ENCODE assay signal across 18 cellular contexts in the genomic region with DNA sequence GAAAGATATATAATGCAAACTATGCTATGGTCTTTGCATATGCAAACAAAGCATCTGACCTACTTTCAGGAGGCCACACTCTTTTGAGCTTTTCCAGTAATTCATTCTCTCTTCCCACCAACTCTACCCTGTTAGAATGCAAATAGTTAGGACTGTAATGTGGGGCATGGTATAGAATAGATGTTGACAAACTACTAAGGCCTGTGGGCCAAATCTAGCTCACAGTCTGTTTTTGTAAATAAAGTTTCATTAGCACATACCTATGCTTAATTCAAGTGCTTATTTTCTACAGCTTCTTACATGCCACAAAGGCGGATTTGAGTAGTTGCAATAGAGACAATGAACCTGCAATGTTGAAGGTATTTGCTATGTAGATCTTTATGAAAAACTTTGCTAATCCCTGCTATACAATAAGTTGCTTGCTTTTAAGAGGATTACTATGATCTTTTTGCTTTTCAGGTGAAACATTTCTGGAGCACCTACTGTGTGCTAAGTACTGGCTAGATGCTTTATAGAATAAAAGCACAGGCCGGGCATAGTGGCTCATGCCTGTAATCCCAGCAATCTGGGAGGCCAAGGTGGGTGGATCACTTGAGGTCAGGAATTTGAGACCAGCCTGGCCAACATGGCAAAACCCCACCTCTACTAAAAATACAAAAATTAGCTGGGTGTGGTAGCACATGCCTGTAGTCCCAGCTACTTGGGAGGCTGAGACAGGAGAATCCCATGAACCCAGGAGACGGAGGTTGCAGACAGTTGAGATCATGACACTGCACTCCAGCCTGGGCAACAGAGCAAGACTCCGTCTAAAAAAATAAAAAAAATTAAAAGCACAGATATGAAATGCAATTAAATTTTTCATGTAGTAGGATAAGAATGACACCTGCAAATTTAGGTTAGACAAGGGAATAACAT.
DNase-seq lines count a peak whose midpoint lies in the region; ATAC-seq, FAIRE-seq and TF ChIP-seq lines count a peak whose summit lies in the region.
"Had no signal": no experiment of that assay in that cellular context is flagged by ENCODE, and none has a peak within 500 bp of the region (broad histone marks: within the 10 kb centered on the region; RNA-seq: fewer than 3 reads in every experiment).

No MANE protein-coding gene starts in this region.

- H3K79me2 ChIP-seq in H1 (ENCODE audit: control insufficient read depth in 1 of 2, insufficient read depth in 2 of 2, low read length in 2 of 2), result no peaks in the 10 kb centered on the region

- H3K79me1 ChIP-seq in H1 (ENCODE audit: low read depth, low read length), result no peaks in the 10 kb centered on the region

- no peak overlapping the region for H3K14ac ChIP-seq in H1 (ENCODE audit: insufficient read length)

- H3K4me1 ChIP-seq in HUES64 (ENCODE audit: insufficient read depth, low read length) (peaks cover 35% of the 10 kb centered on the region), H1 (replicated peaks in 1 of 4; ENCODE audit: control insufficient read depth in 3 of 4, insufficient read depth in 4 of 4, low read length in 3 of 4) (peaks cover 0 to 13% (median 9%) of the 10 kb centered on the region in 4 experiments; a peak in 4 of 7 replicates)
- H3K4me1 ChIP-seq: BLaER1 had no signal

- TF ChIP-seq EP300 in H1 (IDR thresholded peaks at IDR 0.05; ENCODE audit: borderline replicate concordance in 1 of 2, low read depth in 2 of 2, low read length in 2 of 2), result no peak

- no peaks in the 10 kb centered on the region for H3K36me3 Mint-ChIP-seq in neural crest cell (ENCODE audit: low read depth)
- no peaks in the 10 kb centered on the region for H3K36me3 Mint-ChIP-seq in activated naive CD8-positive, alpha-beta T cell treated with anti-CD3 and anti-CD28 coated beads for 36 hours
- H3K36me3 Mint-ChIP-seq: CD8-positive, alpha-beta memory T cell had no signal

- 70% methylated on average over 3 of the region's 4 CpGs for WGBS in HUES64
- WGBS in H1 (ENCODE audit: extremely low coverage in 1 of 2, insufficient coverage in 1 of 2, insufficient read length in 1 of 2, insufficient replicate concordance in 2 of 2, low coverage in 1 of 2, low lambda C conversion rate in 2 of 2, missing lambda C conversion rate in 1 of 2), 2 experiments, result 46% methylated on average over 4 of the region's 4 CpGs; no CpG with 5 or more reads in 1 of the 2 experiments

- H3K4ac ChIP-seq in H1 (replicated peaks; ENCODE audit: insufficient read length, low read depth, low read length), result no peak overlapping the region

- H3K9me3 Mint-ChIP-seq in neural crest cell, result peaks cover 3% of the 10 kb centered on the region
- peaks cover 4% of the 10 kb centered on the region for H3K9me3 Mint-ChIP-seq in activated naive CD8-positive, alpha-beta T cell treated with anti-CD3 and anti-CD28 coated beads for 36 hours

- H3K27me3 ChIP-seq in H7 (ENCODE audit: control insufficient read depth, insufficient read depth, low read length) (no peaks in the 10 kb centered on the region), HUES64 (ENCODE audit: insufficient read depth, low read length) (no peaks in the 10 kb centered on the region), H1 (replicated peaks in 1 of 4; ENCODE audit: control insufficient read depth in 3 of 4, extremely low read depth in 1 of 4, insufficient read depth in 3 of 4, low read length in 3 of 4) (no peaks in the 10 kb centered on the region)
- H3K27me3 ChIP-seq: BLaER1 had no signal

- peak overlapping the region in 1 of 2 experiments; percentile 42; a peak in 2 of 4 replicates for H3K4me2 ChIP-seq in H1 (ENCODE audit: insufficient read depth in 1 of 2, low read depth in 2 of 2, low read length in 2 of 2)
- H3K4me2 ChIP-seq: BLaER1 had no signal

- no peaks in the 10 kb centered on the region for H3K27me3 Mint-ChIP-seq in neural crest cell (ENCODE audit: low read depth)
- H3K27me3 Mint-ChIP-seq in activated naive CD8-positive, alpha-beta T cell treated with anti-CD3 and anti-CD28 coated beads for 36 hours, result peaks cover 4% of the 10 kb centered on the region
- H3K27me3 Mint-ChIP-seq: CD8-positive, alpha-beta memory T cell had no signal

- TF ChIP-seq RAD21 in H1 (IDR thresholded peaks at IDR 0.05 in 1 of 2, conservative IDR thresholded peaks at IDR 0.05 in 1 of 2; ENCODE audit: low read depth in 2 of 2, low read length in 2 of 2), result no peak

- no peak overlapping the region for H4K5ac ChIP-seq in H1 (ENCODE audit: insufficient read length, low read depth, low read length)

- TF ChIP-seq POLR2A in H1 (IDR thresholded peaks at IDR 0.05; ENCODE audit: control extremely low read depth in 1 of 2, low read depth in 2 of 2, low read length in 2 of 2), result no peak

- H3K27ac ChIP-seq in HUES64 (ENCODE audit: low read depth, low read length) (peak overlapping the region; percentile 89), H1 (ENCODE audit: low read depth, low read length) (no peak overlapping the region)
- H3K27ac ChIP-seq: BLaER1 had no signal

- peak; percentile 5 for DNase-seq in H7
- no peak for DNase-seq in H1 (ENCODE audit: low read depth in 1 of 2, low spot score in 2 of 2)
- DNase-seq in neural crest cell (ENCODE audit: low read depth, low spot score), result no peak
- DNase-seq in COLO829 (ENCODE audit: low spot score), result no peak
- no peak for DNase-seq in activated naive CD8-positive, alpha-beta T cell treated with anti-CD3 and anti-CD28 coated beads for 36 hours
- DNase-seq: 8988T; AML-193; Calu3; CD8-positive, alpha-beta memory T cell; DMS79; IMR-90; KBM-7 had no signal

- H2AFZ ChIP-seq in H1 (ENCODE audit: low read length), result no peak overlapping the region

- no peak overlapping the region for H3K56ac ChIP-seq in H1 (replicated peaks; ENCODE audit: insufficient read length, low read depth, low read length)

- CTCF ChIA-PET in H1 (lab: Charles Lee; ENCODE audit: partially characterized antibody), result interaction anchor here (0.6 to 1.0 kb wide), 2 partner anchors 9 to 33 kb away, joined by 3 to 4 read pairs; no protein-coding TSS in a partner anchor

- H3K4me3 ChIP-seq in H7 (ENCODE audit: insufficient read depth, low read depth, low read length) (no peak overlapping the region), HUES64 (ENCODE audit: low read length) (no peak overlapping the region), H1 (ENCODE audit: extremely low read depth in 1 of 4, insufficient read depth in 2 of 4, low read depth in 3 of 4, low read length in 4 of 4) (no peak overlapping the region)
- H3K4me3 ChIP-seq: BLaER1, GM12878 had no signal

- TF ChIP-seq CTCF in H1 (IDR thresholded peaks at IDR 0.05; ENCODE audit: control extremely low read depth in 1 of 3, insufficient read depth in 1 of 3, low read depth in 1 of 3, low read length in 3 of 3) (no peak), neural crest cell (conservative IDR thresholded peaks at IDR 0.05) (no peak)

- no peak overlapping the region for H3K18ac ChIP-seq in H1 (ENCODE audit: extremely low read depth, low read length)

- peaks cover 22% of the 10 kb centered on the region for H3K4me1 Mint-ChIP-seq in neural crest cell
- H3K4me1 Mint-ChIP-seq in activated naive CD8-positive, alpha-beta T cell treated with anti-CD3 and anti-CD28 coated beads for 36 hours, result no peaks in the 10 kb centered on the region
- H3K4me1 Mint-ChIP-seq: CD8-positive, alpha-beta memory T cell had no signal

- H3K9me3 ChIP-seq in HUES64 (ENCODE audit: insufficient read depth, low read depth, low read length) (no peaks in the 10 kb centered on the region), H1 (ENCODE audit: insufficient read depth in 2 of 2, low read depth in 1 of 2, low read length in 1 of 2) (no peaks in the 10 kb centered on the region)
- H3K9me3 ChIP-seq: BLaER1 had no signal

- H3K23ac ChIP-seq in H1 (ENCODE audit: insufficient read length), result no peak overlapping the region

- no peak overlapping the region for H3K4me3 Mint-ChIP-seq in neural crest cell
- H3K4me3 Mint-ChIP-seq in activated naive CD8-positive, alpha-beta T cell treated with anti-CD3 and anti-CD28 coated beads for 36 hours, result no peak overlapping the region
- H3K4me3 Mint-ChIP-seq: CD8-positive, alpha-beta memory T cell had no signal

- FAIRE-seq in H1 (lab: Jason Lieb, UNC), result peak; percentile 62
- FAIRE-seq: GM12878, GM18507, H54 had no signal

- H3K27ac Mint-ChIP-seq in neural crest cell (ENCODE audit: unreplicated experiment), result peak overlapping the region; percentile 90
- no peak overlapping the region for H3K27ac Mint-ChIP-seq in activated naive CD8-positive, alpha-beta T cell treated with anti-CD3 and anti-CD28 coated beads for 36 hours
- H3K27ac Mint-ChIP-seq: CD8-positive, alpha-beta memory T cell had no signal

- H3K9ac ChIP-seq in HUES64 (ENCODE audit: low read depth, low read length), result no peak overlapping the region
- H3K9ac ChIP-seq in H1 (replicated peaks in 1 of 4; ENCODE audit: extremely low read depth in 1 of 4, low read depth in 3 of 4, low read length in 3 of 4), result no peak overlapping the region
- H3K9ac ChIP-seq: BLaER1 had no signal

- H2BK15ac ChIP-seq in H1 (ENCODE audit: low read length), result no peak overlapping the region

- no peak overlapping the region for H2BK12ac ChIP-seq in H1 (ENCODE audit: low read depth, low read length)

- H2BK20ac ChIP-seq in H1 (ENCODE audit: low read length), result no peak overlapping the region

- 0 out of 2 replicates have a peak overlapping the region, but pooled peaks have one; percentile 5 for H2BK5ac ChIP-seq in H1 (ENCODE audit: low read depth, low read length)

- H3K36me3 ChIP-seq in H7 (replicated peaks; ENCODE audit: control insufficient read depth, insufficient read depth, low read length) (no peaks in the 10 kb centered on the region), HUES64 (ENCODE audit: insufficient read depth, low read length) (no peaks in the 10 kb centered on the region), H1 (ENCODE audit: control insufficient read depth in 2 of 4, insufficient read depth in 4 of 4, low read length in 3 of 4) (no peaks in the 10 kb centered on the region)
- H3K36me3 ChIP-seq: BLaER1 had no signal

- no peak for ATAC-seq in GM21515 (IDR thresholded peaks at IDR 0.05; ENCODE audit: unreplicated experiment)
- ATAC-seq: GM12878 had no signal

- H2BK120ac ChIP-seq in H1 (replicated peaks; ENCODE audit: low read depth, low read length), result peak overlapping the region; percentile 8

- POLR2A ChIA-PET in H1 (lab: Charles Lee; ENCODE audit: partially characterized antibody), result interaction anchor here (0.8 kb wide), 1 partner anchor 28 kb away, joined by 3 read pairs; no protein-coding TSS in a partner anchor

- H4K8ac ChIP-seq in H1 (ENCODE audit: extremely low read depth, insufficient read depth, low read length), result no peak overlapping the region

- H3K23me2 ChIP-seq in H1 (ENCODE audit: low read depth, low read length), result peaks cover 2% of the 10 kb centered on the region; the same call in 1 of the 2 replicates

- H2AK5ac ChIP-seq in H1 (ENCODE audit: low read depth, low read length), result no peak overlapping the region

- no peaks in the 10 kb centered on the region for H4K20me1 ChIP-seq in H1 (replicated peaks in 1 of 2; ENCODE audit: control insufficient read depth in 1 of 2, insufficient read depth in 2 of 2, low read length in 2 of 2)
- H4K20me1 ChIP-seq: BLaER1 had no signal

- no peak overlapping the region for H4K91ac ChIP-seq in H1 (replicated peaks; ENCODE audit: insufficient read length, low read length)

TF ChIP-seq in H1, 55 proteins besides CTCF, POLR2A, EP300 and RAD21 (continues in another document):
- TF ChIP-seq POU5F1 (IDR thresholded peaks at IDR 0.05; ENCODE audit: low read depth, low read length) (peak; percentile 44; the same call in 1 of the 2 replicates), CHD1 (IDR thresholded peaks at IDR 0.05; ENCODE audit: low read depth, low read length) (no peak)
